In the genomic region with DNA sequence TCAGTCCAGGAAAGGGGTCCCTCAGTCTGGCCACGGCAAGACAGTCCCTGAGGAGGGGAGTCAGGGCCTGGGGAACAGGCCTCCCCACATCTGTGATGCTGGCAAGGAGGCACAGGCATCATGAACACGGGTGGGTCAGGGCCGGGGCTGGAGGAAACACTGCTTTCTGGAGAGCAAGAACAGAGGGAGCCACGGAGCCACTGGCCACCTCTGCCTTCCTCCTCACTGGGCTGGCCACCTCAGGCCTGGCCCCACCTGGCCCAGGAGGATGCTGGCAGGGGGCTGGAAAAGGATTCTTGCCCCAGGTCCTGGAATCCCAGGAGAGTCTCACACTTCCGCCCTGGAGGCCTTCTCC, we compare ENCODE assay signal across 1 cellular context.
TF ChIP-seq lines count a peak whose summit lies in the region.

No MANE protein-coding gene starts in this region.

TF ChIP-seq in H1, 55 proteins besides CTCF, POLR2A, EP300 and RAD21:
- TF ChIP-seq, protein P1, sequence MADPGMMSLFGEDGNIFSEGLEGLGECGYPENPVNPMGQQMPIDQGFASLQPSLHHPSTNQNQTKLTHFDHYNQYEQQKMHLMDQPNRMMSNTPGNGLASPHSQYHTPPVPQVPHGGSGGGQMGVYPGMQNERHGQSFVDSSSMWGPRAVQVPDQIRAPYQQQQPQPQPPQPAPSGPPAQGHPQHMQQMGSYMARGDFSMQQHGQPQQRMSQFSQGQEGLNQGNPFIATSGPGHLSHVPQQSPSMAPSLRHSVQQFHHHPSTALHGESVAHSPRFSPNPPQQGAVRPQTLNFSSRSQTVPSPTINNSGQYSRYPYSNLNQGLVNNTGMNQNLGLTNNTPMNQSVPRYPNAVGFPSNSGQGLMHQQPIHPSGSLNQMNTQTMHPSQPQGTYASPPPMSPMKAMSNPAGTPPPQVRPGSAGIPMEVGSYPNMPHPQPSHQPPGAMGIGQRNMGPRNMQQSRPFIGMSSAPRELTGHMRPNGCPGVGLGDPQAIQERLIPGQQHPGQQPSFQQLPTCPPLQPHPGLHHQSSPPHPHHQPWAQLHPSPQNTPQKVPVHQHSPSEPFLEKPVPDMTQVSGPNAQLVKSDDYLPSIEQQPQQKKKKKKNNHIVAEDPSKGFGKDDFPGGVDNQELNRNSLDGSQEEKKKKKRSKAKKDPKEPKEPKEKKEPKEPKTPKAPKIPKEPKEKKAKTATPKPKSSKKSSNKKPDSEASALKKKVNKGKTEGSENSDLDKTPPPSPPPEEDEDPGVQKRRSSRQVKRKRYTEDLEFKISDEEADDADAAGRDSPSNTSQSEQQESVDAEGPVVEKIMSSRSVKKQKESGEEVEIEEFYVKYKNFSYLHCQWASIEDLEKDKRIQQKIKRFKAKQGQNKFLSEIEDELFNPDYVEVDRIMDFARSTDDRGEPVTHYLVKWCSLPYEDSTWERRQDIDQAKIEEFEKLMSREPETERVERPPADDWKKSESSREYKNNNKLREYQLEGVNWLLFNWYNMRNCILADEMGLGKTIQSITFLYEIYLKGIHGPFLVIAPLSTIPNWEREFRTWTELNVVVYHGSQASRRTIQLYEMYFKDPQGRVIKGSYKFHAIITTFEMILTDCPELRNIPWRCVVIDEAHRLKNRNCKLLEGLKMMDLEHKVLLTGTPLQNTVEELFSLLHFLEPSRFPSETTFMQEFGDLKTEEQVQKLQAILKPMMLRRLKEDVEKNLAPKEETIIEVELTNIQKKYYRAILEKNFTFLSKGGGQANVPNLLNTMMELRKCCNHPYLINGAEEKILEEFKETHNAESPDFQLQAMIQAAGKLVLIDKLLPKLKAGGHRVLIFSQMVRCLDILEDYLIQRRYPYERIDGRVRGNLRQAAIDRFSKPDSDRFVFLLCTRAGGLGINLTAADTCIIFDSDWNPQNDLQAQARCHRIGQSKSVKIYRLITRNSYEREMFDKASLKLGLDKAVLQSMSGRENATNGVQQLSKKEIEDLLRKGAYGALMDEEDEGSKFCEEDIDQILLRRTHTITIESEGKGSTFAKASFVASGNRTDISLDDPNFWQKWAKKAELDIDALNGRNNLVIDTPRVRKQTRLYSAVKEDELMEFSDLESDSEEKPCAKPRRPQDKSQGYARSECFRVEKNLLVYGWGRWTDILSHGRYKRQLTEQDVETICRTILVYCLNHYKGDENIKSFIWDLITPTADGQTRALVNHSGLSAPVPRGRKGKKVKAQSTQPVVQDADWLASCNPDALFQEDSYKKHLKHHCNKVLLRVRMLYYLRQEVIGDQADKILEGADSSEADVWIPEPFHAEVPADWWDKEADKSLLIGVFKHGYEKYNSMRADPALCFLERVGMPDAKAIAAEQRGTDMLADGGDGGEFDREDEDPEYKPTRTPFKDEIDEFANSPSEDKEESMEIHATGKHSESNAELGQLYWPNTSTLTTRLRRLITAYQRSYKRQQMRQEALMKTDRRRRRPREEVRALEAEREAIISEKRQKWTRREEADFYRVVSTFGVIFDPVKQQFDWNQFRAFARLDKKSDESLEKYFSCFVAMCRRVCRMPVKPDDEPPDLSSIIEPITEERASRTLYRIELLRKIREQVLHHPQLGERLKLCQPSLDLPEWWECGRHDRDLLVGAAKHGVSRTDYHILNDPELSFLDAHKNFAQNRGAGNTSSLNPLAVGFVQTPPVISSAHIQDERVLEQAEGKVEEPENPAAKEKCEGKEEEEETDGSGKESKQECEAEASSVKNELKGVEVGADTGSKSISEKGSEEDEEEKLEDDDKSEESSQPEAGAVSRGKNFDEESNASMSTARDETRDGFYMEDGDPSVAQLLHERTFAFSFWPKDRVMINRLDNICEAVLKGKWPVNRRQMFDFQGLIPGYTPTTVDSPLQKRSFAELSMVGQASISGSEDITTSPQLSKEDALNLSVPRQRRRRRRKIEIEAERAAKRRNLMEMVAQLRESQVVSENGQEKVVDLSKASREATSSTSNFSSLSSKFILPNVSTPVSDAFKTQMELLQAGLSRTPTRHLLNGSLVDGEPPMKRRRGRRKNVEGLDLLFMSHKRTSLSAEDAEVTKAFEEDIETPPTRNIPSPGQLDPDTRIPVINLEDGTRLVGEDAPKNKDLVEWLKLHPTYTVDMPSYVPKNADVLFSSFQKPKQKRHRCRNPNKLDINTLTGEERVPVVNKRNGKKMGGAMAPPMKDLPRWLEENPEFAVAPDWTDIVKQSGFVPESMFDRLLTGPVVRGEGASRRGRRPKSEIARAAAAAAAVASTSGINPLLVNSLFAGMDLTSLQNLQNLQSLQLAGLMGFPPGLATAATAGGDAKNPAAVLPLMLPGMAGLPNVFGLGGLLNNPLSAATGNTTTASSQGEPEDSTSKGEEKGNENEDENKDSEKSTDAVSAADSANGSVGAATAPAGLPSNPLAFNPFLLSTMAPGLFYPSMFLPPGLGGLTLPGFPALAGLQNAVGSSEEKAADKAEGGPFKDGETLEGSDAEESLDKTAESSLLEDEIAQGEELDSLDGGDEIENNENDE (IDR thresholded peaks at IDR 0.05; ENCODE audit: insufficient replicate concordance, low read length): no peak
- TF ChIP-seq ZNF274 (IDR thresholded peaks at IDR 0.05; ENCODE audit: borderline replicate concordance, extremely low read depth, low read length) (no peak), KDM4A (IDR thresholded peaks at IDR 0.05; ENCODE audit: low read depth, low read length, severe bottlenecking) (no peak), TEAD4 (IDR thresholded peaks at IDR 0.05; ENCODE audit: low read depth, low read length) (no peak), SRF (IDR thresholded peaks at IDR 0.05; ENCODE audit: low read depth, low read length) (no peak), TAF1 (IDR thresholded peaks at IDR 0.05; ENCODE audit: low read depth, low read length) (no peak), SIRT6 (IDR thresholded peaks at IDR 0.05; ENCODE audit: low read length) (no peak), BCL11A (IDR thresholded peaks at IDR 0.05; ENCODE audit: low read depth in 2 of 2, low read length in 2 of 2) (no peak)
